ENCODE assay signal across 1 cellular context in genomic region chr7:32663805-32664211, GRCh38.
A peak's percentile ranks its signal among the peaks of the same experiment; 100 is the strongest.
TF ChIP-seq lines count a peak whose summit lies in the region.
"Not testable (repeated sequence)": the region's sequence is repeated elsewhere in the genome, so short reads cannot be mapped to it uniquely, and the experiment has no call there.

No MANE protein-coding gene starts in this region.

TF ChIP-seq in K562, 482 proteins besides CTCF, POLR2A, EP300 and RAD21 (continued from another document and continues in another):
- TF ChIP-seq LEF1 (IDR thresholded peaks at IDR 0.05) (peak; percentile 50), MAZ (CRISPR knock-in tag; conservative IDR thresholded peaks at IDR 0.05 in 1 of 2, IDR thresholded peaks at IDR 0.05 in 1 of 2) (peak in 1 of 2 experiments; percentile 8; a peak in 1 of 4 replicates), POLR2H (tag; IDR thresholded peaks at IDR 0.05; ENCODE audit: low read depth) (peak; percentile 41; the same call in 1 of the 2 replicates), MTA3 (IDR thresholded peaks at IDR 0.05; ENCODE audit: borderline replicate concordance) (peak; percentile 42; the same call in 1 of the 2 replicates), BACH1 (tag; IDR thresholded peaks at IDR 0.05) (peak; percentile 64; the same call in 1 of the 2 replicates), CREB3 (tag; conservative IDR thresholded peaks at IDR 0.05; ENCODE audit: low read depth) (peak; percentile 59), POLR2B (IDR thresholded peaks at IDR 0.05; ENCODE audit: low read depth, partially characterized antibody) (peak; percentile 42), AFF1 (IDR thresholded peaks at IDR 0.05; ENCODE audit: low read depth in 1 of 2, partially characterized antibody in 2 of 2) (peak in 1 of 2 experiments; percentile 18), SUPT5H (IDR thresholded peaks at IDR 0.05) (peak; percentile 40; the same call in 1 of the 2 replicates), CREB1 (IDR thresholded peaks at IDR 0.05) (peak; percentile 32; the same call in 1 of the 2 replicates), TOE1 (IDR thresholded peaks at IDR 0.05; ENCODE audit: borderline replicate concordance) (peak; percentile 28; the same call in 1 of the 2 replicates), JUND (IDR thresholded peaks at IDR 0.05; ENCODE audit: borderline replicate concordance, low read depth, low read length) (peak; percentile 37; the same call in 1 of the 2 replicates), JUND (tag; IDR thresholded peaks at IDR 0.05; ENCODE audit: borderline replicate concordance, low read depth, low read length) (peak; percentile 39; the same call in 2 of the 3 replicates), ZNF175 (CRISPR knock-in tag; IDR thresholded peaks at IDR 0.05; ENCODE audit: low read depth) (peak; percentile 58; the same call in 1 of the 2 replicates), ZNF639 (CRISPR knock-in tag; conservative IDR thresholded peaks at IDR 0.05 in 1 of 2, IDR thresholded peaks at IDR 0.05 in 1 of 2) (peak in 1 of 2 experiments; percentile 55; a peak in 1 of 4 replicates), MGA (IDR thresholded peaks at IDR 0.05) (peak; percentile 19; the same call in 1 of the 2 replicates), HMBOX1 (IDR thresholded peaks at IDR 0.05) (peak; percentile 53; the same call in 1 of the 2 replicates), SMAD4 (CRISPR knock-in tag; conservative IDR thresholded peaks at IDR 0.05) (peak; percentile 51; the same call in 1 of the 2 replicates), BRD9 (IDR thresholded peaks at IDR 0.05; ENCODE audit: low read depth, partially characterized antibody) (peak; percentile 47), ZFP36 (IDR thresholded peaks at IDR 0.05; ENCODE audit: low read depth, low read length, partially characterized antibody) (peak; percentile 49), EP400 (IDR thresholded peaks at IDR 0.05) (peak; percentile 36; the same call in 1 of the 2 replicates), YY1 (IDR thresholded peaks at IDR 0.05; ENCODE audit: borderline replicate concordance in 1 of 3, control insufficient read depth in 1 of 3, extremely low read depth in 1 of 3, insufficient read depth in 3 of 3, insufficient read length in 1 of 3, insufficient replicate concordance in 2 of 3, low read depth in 1 of 3, low read length in 2 of 3) (peak in 1 of 3 experiments; percentile 30), CTBP1 (IDR thresholded peaks at IDR 0.05; ENCODE audit: borderline replicate concordance) (peak; percentile 24; the same call in 1 of the 2 replicates), MEIS2 (IDR thresholded peaks at IDR 0.05; ENCODE audit: partially characterized antibody) (peak; percentile 60), NFRKB (IDR thresholded peaks at IDR 0.05; ENCODE audit: low read depth) (peak; percentile 76), CREB3L1 (IDR thresholded peaks at IDR 0.05; ENCODE audit: borderline replicate concordance, low read depth) (0 out of 2 replicates have a peak, but pooled peaks have one; percentile 16), ATF7 (IDR thresholded peaks at IDR 0.05) (peak; percentile 51; the same call in 1 of the 2 replicates)
- not testable (repeated sequence) for TF ChIP-seq CREB1 (CRISPR knock-in tag; IDR thresholded peaks at IDR 0.05); TOE1 (CRISPR knock-in tag; IDR thresholded peaks at IDR 0.05; ENCODE audit: borderline replicate concordance, low read depth)
